In genomic region chr16:21263640-21264211, GRCh38 we compare ENCODE assay signal across 8 cellular contexts. TPM values are rescaled to one million over a fixed set of nuclear protein-coding genes. Genes with fewer than 3 reads are reported as not detected.
DNase-seq lines count a peak whose midpoint lies in the region; ATAC-seq and TF ChIP-seq lines count a peak whose summit lies in the region.

No MANE protein-coding gene starts in this region.

- H3K9me2 ChIP-seq in hepatocyte (replicated peaks; ENCODE audit: insufficient read depth), result no peaks in the 10 kb centered on the region

- no peaks in the 10 kb centered on the region for H3K27me3 ChIP-seq in hepatocyte

- H3K36me3 Mint-ChIP-seq in effector memory CD8-positive, alpha-beta T cell (ENCODE audit: insufficient read depth), result no peaks in the 10 kb centered on the region

- peaks cover 12 to 43% of the 10 kb centered on the region in 2 donors for H3K27me3 Mint-ChIP-seq in effector memory CD8-positive, alpha-beta T cell

- peak overlapping the region; percentile 61 for H3K4me2 ChIP-seq in hepatocyte

- DNase-seq in DMS53 (lab: John Stamatoyannopoulos, UW), result peak; percentile 95
- peak; percentile 77 for DNase-seq in NCI-H2029 (lab: John Stamatoyannopoulos, UW)
- peak; percentile 43 for DNase-seq in hepatocyte (ENCODE audit: low spot score)
- no peak for DNase-seq in putamen (ENCODE audit: low spot score)
- DNase-seq in effector memory CD8-positive, alpha-beta T cell, result no peak
- DNase-seq in NCI-H1694 (lab: John Stamatoyannopoulos, UW), result no peak
- no peak for DNase-seq in CD1c-positive myeloid dendritic cell (ENCODE audit: extremely low spot score)

- no peak overlapping the region for H3K27ac Mint-ChIP-seq in effector memory CD8-positive, alpha-beta T cell

- no peak for TF ChIP-seq CTCF in hepatocyte (IDR thresholded peaks at IDR 0.05; ENCODE audit: poor library complexity)

- peak; percentile 83 for ATAC-seq in GM21423 (IDR thresholded peaks at IDR 0.05; ENCODE audit: unreplicated experiment)
- ATAC-seq in effector memory CD8-positive, alpha-beta T cell (replicated peaks), result no peak

- peak overlapping the region; percentile 87 for H3K27ac ChIP-seq in hepatocyte

- no peaks in the 10 kb centered on the region for H3K9me3 Mint-ChIP-seq in effector memory CD8-positive, alpha-beta T cell

- WGBS in hepatocyte (ENCODE audit: low lambda C conversion rate, missing lambda C conversion rate), result 30% methylated on average over 8 of the region's 8 CpGs

- H3K4me3 ChIP-seq in hepatocyte, result no peak overlapping the region

- H3K79me2 ChIP-seq in hepatocyte, result no peaks in the 10 kb centered on the region

- no peak overlapping the region for H3K4me3 Mint-ChIP-seq in effector memory CD8-positive, alpha-beta T cell

- H2AFZ ChIP-seq in hepatocyte, result peak overlapping the region; percentile 18

- H3K4me1 ChIP-seq in hepatocyte (ENCODE audit: insufficient read depth), result peaks cover 29% of the 10 kb centered on the region

- no peaks in the 10 kb centered on the region for H4K20me1 ChIP-seq in hepatocyte (ENCODE audit: insufficient read depth, poor library complexity, severe bottlenecking)

- no peaks in the 10 kb centered on the region for H3K36me3 ChIP-seq in hepatocyte (replicated peaks; ENCODE audit: insufficient read depth, low read depth)

- no peaks in the 10 kb centered on the region for H3K9me3 ChIP-seq in hepatocyte (ENCODE audit: low read depth)

- H3K4me1 Mint-ChIP-seq in effector memory CD8-positive, alpha-beta T cell (ENCODE audit: low read depth in 2 of 2), result no peaks in the 10 kb centered on the region

RNA-seq across cellular contexts. Expression of gene CRYM, which starts 14.4 kb away (rescaled TPM):
- 4.9 and 5.7 TPM in 2 replicates for total RNA-seq in hepatocyte
- 6.1 and 6.3 TPM in 2 replicates for polyA plus RNA-seq in hepatocyte

RNA-seq across cellular contexts. Expression of gene ANKS4B, which starts 30.2 kb away (rescaled TPM):
- total RNA-seq in hepatocyte, result 17.9 and 20.9 TPM in 2 replicates
- 6.9 and 7.9 TPM in 2 replicates for polyA plus RNA-seq in hepatocyte

RNA-seq across cellular contexts. Expression of gene ZP2, which starts 52.4 kb away (rescaled TPM):
- 0.20 TPM in 1 of 2 replicates, not detected in the other for total RNA-seq in hepatocyte
- not detected in 2 replicates for polyA plus RNA-seq in hepatocyte

Comparison
In these comparisons a context has a peak if more than half of its experiments do, and no peak if none do; other contexts are left out.
1. DNase-seq: peak in DMS53 (single experiment), NCI-H2029 (single experiment) and hepatocyte (single experiment); none in putamen (single experiment), effector memory CD8-positive, alpha-beta T cell (0 of 3), NCI-H1694 (single experiment) and CD1c-positive myeloid dendritic cell (single experiment).